Comparison of ENCODE assay signal across 33 cellular contexts in genomic region chr15:54462511-54462913, GRCh38.
"Had no signal": no experiment of that assay in that cellular context is flagged by ENCODE, and none has a peak within 500 bp of the region (broad histone marks: within the 10 kb centered on the region; RNA-seq: fewer than 3 reads in every experiment).

No MANE protein-coding gene starts in this region.

- DNase-seq: colonic mucosa; effector CD8-positive, alpha-beta T cell; endodermal cell; foreskin fibroblast; glutamatergic neuron; heart right ventricle; hippocampal formation; kidney glomerular epithelial cell; left colon; left ventricle myocardium superior; mesenchymal stem cell; midbrain; naive thymus-derived CD4-positive, alpha-beta T cell; nucleus accumbens; right lobe of liver; small intestine; stimulated activated CD4-positive, alpha-beta T cell treated with anti-CD3 and anti-CD28 coated beads, Interleukin-12 subunit alpha, Interleukin-12 subunit beta, amount 100 ng/mL, for 4 hours; stimulated activated CD4-positive, alpha-beta T cell treated with anti-CD3 and anti-CD28 coated beads, Interleukin-1b, Interleukin-23, amount 100 ng/mL, for 48 hours; stimulated activated CD4-positive, alpha-beta T cell treated with anti-CD3 and anti-CD28 coated beads, Interleukin-4, amount 100 ng/mL, for 1 hour; stimulated activated CD8-positive, alpha-beta memory T cell treated with anti-CD3 and anti-CD28 coated beads, Interleukin-4, amount 100 ng/mL, for 48 hours; stimulated activated naive CD4-positive, alpha-beta T cell; stimulated activated naive CD8-positive, alpha-beta T cell treated with anti-CD3 and anti-CD28 coated beads, Interleukin-15, amount 100 ng/mL, for 72 hours; thyroid gland; trophoblast cell had no signal

- FAIRE-seq: islet of Langerhans, pancreas, small intestine had no signal

- H3K9ac ChIP-seq: neural progenitor cell had no signal

- H3K4me1 Mint-ChIP-seq: central memory CD8-positive, alpha-beta T cell; endodermal cell; naive thymus-derived CD4-positive, alpha-beta T cell; nephron; neural progenitor cell; stimulated activated naive CD8-positive, alpha-beta T cell treated with anti-CD3 and anti-CD28 coated beads, Interleukin-15, amount 100 ng/mL, for 72 hours had no signal

- H3K9me3 ChIP-seq: colonic mucosa, pancreas, right lobe of liver, thyroid gland had no signal

- H3K27me3 ChIP-seq: colonic mucosa, heart right ventricle, neural progenitor cell, right lobe of liver, suprapubic skin, thyroid gland had no signal

- ATAC-seq: esophagus mucosa; heart right ventricle; left colon; left ventricle myocardium superior; naive thymus-derived CD4-positive, alpha-beta T cell; pancreas; right lobe of liver; stimulated activated naive CD8-positive, alpha-beta T cell treated with anti-CD3 and anti-CD28 coated beads, Interleukin-15, amount 100 ng/mL, for 72 hours had no signal

- H3K36me3 ChIP-seq: colonic mucosa, heart right ventricle, pancreas, right lobe of liver, suprapubic skin, thyroid gland had no signal

- H3K4me1 ChIP-seq: colonic mucosa, heart right ventricle, neural progenitor cell, pancreas, right lobe of liver, suprapubic skin, thyroid gland had no signal

- H3K4me3 Mint-ChIP-seq: central memory CD8-positive, alpha-beta T cell; dendritic cell treated with granulocyte-macrophage colony-stimulating factor and Interleukin-4, amounts not matched to agents 40 ng/mL and 50 ng/mL, for 4 days; endodermal cell; naive thymus-derived CD4-positive, alpha-beta T cell; nephron; neural progenitor cell; stimulated activated naive CD8-positive, alpha-beta T cell treated with anti-CD3 and anti-CD28 coated beads, Interleukin-15, amount 100 ng/mL, for 72 hours had no signal

- H3K4me3 ChIP-seq: colonic mucosa, heart right ventricle, neural progenitor cell, pancreas, right lobe of liver, suprapubic skin, thyroid gland had no signal

- H3K27ac ChIP-seq: colonic mucosa, epithelial cell of prostate, heart right ventricle, neural progenitor cell, pancreas, right lobe of liver, suprapubic skin, thyroid gland had no signal

- H3K27ac Mint-ChIP-seq: dendritic cell treated with granulocyte-macrophage colony-stimulating factor and Interleukin-4, amounts not matched to agents 40 ng/mL and 50 ng/mL, for 4 days; endodermal cell; naive thymus-derived CD4-positive, alpha-beta T cell; nephron; neural progenitor cell; stimulated activated naive CD8-positive, alpha-beta T cell treated with anti-CD3 and anti-CD28 coated beads, Interleukin-15, amount 100 ng/mL, for 72 hours had no signal

- H3K36me3 Mint-ChIP-seq: neural progenitor cell had no signal

- H3K27me3 Mint-ChIP-seq: central memory CD8-positive, alpha-beta T cell; dendritic cell treated with granulocyte-macrophage colony-stimulating factor and Interleukin-4, amounts not matched to agents 40 ng/mL and 50 ng/mL, for 4 days; stimulated activated naive CD8-positive, alpha-beta T cell treated with anti-CD3 and anti-CD28 coated beads, Interleukin-15, amount 100 ng/mL, for 72 hours had no signal
